In the genomic region with DNA sequence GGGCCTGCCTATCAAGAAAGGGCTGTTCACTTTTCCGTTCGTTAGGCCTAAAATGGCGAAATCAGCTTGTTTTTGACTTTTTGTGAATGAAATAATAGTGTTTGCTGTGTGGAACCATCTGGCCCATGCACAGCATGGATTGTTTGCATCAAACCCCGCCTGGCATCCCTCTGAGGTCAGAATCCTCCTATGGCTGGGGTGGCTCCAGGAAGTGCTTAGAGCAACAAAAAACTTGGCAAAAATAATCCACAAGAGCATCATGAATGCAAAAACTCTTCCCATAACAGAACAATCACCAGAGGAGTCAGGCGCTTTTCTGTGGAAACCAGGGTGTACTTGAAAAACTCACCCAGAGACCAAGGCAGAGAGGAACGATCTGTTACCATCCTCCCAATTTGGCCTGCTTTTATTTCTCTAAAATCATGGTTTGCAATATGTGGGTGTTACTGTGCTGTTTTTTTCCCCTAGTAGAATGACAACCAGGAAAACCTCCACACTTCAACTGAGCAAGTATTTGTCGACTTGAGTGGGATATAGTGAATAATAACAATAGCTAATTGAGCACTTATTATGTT, we compare ENCODE assay signal across 22 cellular contexts.
"Had no signal": no experiment of that assay in that cellular context is flagged by ENCODE, and none has a peak within 500 bp of the region (broad histone marks: within the 10 kb centered on the region; RNA-seq: fewer than 3 reads in every experiment).

No MANE protein-coding gene starts in this region.

- H3K27ac ChIP-seq: brain microvascular endothelial cell, colonic mucosa, esophagus muscularis mucosa, gastroesophageal sphincter, neutrophil, psoas muscle, right atrium auricular region, transverse colon, WERI-Rb-1 had no signal

- H3K4me3 Mint-ChIP-seq: central memory CD8-positive, alpha-beta T cell; effector memory CD8-positive, alpha-beta T cell; natural killer cell had no signal

- ATAC-seq: activated naive CD4-positive, alpha-beta T cell treated with anti-CD3 and anti-CD28 coated beads, Interleukin-2, amount 50 U/mL, for 72 hours; effector memory CD8-positive, alpha-beta T cell; gastroesophageal sphincter; left ventricle myocardium superior; natural killer cell; pancreas; psoas muscle; stimulated activated naive CD8-positive, alpha-beta T cell treated with anti-CD3 and anti-CD28 coated beads, Interleukin-15, Interleukin-2, amounts not matched to agents 100 U/mL and 50 U/mL, for 24 hours had no signal

- DNase-seq: activated T-cell treated with anti-CD3 and anti-CD28 coated beads, Interleukin-2, amount 50 U/mL, for 1 hour; aorta; brain microvascular endothelial cell; colonic mucosa; dorsolateral prefrontal cortex; effector memory CD8-positive, alpha-beta T cell; left ventricle myocardium superior; midbrain; natural killer cell; pancreas; psoas muscle; stimulated activated CD4-positive, alpha-beta T cell treated with anti-CD3 and anti-CD28 coated beads, Interleukin-12 subunit alpha, Interleukin-12 subunit beta, amount 100 ng/mL, for 4 hours; stimulated activated CD4-positive, alpha-beta T cell treated with anti-CD3 and anti-CD28 coated beads, Interleukin-4, amount 100 ng/mL, for 4 hours; stimulated activated naive CD8-positive, alpha-beta T cell treated with anti-CD3 and anti-CD28 coated beads, Interleukin-15, Interleukin-2, amounts not matched to agents 100 U/mL and 50 U/mL, for 24 hours; transverse colon; WERI-Rb-1 had no signal

- H3K4me1 ChIP-seq: psoas muscle had no signal

- H3K27me3 ChIP-seq: brain microvascular endothelial cell, colonic mucosa, dorsolateral prefrontal cortex, esophagus muscularis mucosa, gastroesophageal sphincter, neutrophil, pancreas, right atrium auricular region, transverse colon had no signal

- H3K36me3 ChIP-seq: brain microvascular endothelial cell, colonic mucosa, esophagus muscularis mucosa, gastroesophageal sphincter, neutrophil, pancreas, right atrium auricular region, transverse colon, WERI-Rb-1 had no signal

- H3K27ac Mint-ChIP-seq: effector memory CD8-positive, alpha-beta T cell; natural killer cell had no signal

- H3K4me3 ChIP-seq: colonic mucosa, dorsolateral prefrontal cortex, esophagus muscularis mucosa, gastroesophageal sphincter, pancreas, psoas muscle, right atrium auricular region, transverse colon had no signal

- H3K27me3 Mint-ChIP-seq: central memory CD8-positive, alpha-beta T cell; effector memory CD8-positive, alpha-beta T cell had no signal

- H3K36me3 Mint-ChIP-seq: activated naive CD4-positive, alpha-beta T cell treated with anti-CD3 and anti-CD28 coated beads, Interleukin-2, amount 50 U/mL, for 72 hours; natural killer cell had no signal

- H3K9me3 Mint-ChIP-seq: central memory CD8-positive, alpha-beta T cell; effector memory CD8-positive, alpha-beta T cell; natural killer cell had no signal

- H3K9me3 ChIP-seq: colonic mucosa, esophagus muscularis mucosa, gastroesophageal sphincter, neutrophil, pancreas, psoas muscle, right atrium auricular region, transverse colon had no signal
